ENCODE assay signal across 1 cellular context in the genomic region with DNA sequence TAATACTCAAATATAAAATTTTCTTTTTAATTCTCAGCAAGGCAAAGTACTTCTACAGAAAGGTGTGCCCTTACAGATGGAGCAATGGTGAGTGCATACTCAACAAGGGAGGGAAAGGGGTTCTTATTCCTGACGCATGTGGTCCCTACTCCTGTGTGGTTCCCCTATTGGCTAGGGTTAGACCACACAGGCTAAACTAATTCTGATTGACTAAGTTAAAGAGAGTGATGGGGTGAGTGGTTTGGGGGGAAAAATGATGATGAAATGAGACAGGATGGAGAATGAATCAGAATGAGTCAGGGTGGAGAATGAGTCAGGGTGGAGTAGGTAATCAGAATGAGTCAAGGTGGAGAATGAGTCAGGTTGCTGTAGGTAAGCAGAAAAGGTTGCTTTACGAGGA.
TF ChIP-seq lines count a peak whose summit lies in the region.

No MANE protein-coding gene starts in this region.

TF ChIP-seq in HEK293, 187 proteins besides CTCF, POLR2A, EP300 and RAD21 (continued from another document and continues in another):
- TF ChIP-seq, protein P1, sequence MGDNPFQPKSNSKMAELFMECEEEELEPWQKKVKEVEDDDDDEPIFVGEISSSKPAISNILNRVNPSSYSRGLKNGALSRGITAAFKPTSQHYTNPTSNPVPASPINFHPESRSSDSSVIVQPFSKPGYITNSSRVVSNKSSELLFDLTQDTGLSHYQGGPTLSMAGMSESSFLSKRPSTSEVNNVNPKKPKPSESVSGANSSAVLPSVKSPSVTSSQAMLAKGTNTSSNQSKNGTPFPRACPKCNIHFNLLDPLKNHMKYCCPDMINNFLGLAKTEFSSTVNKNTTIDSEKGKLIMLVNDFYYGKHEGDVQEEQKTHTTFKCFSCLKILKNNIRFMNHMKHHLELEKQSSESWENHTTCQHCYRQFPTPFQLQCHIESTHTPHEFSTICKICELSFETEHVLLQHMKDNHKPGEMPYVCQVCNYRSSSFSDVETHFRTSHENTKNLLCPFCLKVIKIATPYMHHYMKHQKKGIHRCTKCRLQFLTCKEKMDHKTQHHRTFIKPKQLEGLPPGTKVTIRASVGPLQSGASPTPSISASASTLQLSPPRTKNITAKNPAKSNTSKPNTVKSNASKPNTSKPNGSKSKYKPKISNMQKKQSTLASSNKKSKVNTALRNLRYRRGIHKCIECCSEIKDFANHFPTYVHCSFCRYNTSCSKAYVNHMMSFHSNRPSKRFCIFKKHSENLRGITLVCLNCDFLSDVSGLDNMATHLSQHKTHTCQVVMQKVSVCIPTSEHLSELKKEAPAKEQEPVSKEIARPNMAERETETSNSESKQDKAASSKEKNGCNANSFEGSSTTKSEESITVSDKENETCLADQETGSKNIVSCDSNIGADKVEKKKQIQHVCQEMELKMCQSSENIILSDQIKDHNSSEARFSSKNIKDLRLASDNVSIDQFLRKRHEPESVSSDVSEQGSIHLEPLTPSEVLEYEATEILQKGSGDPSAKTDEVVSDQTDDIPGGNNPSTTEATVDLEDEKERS (tag by site-specific recombination; IDR thresholded peaks at IDR 0.05): peak; percentile 76; the same call in 1 of the 2 replicates
- TF ChIP-seq ZNF621 (tag by site-specific recombination; IDR thresholded peaks at IDR 0.05) (no peak), ZNF394 (tag by site-specific recombination; IDR thresholded peaks at IDR 0.05; ENCODE audit: borderline replicate concordance) (no peak), ZNF555 (tag by site-specific recombination; conservative IDR thresholded peaks at IDR 0.05) (peak; percentile 19; the same call in 1 of the 2 replicates), OVOL3 (tag by site-specific recombination; IDR thresholded peaks at IDR 0.05) (no peak), ZNF391 (tag by site-specific recombination; IDR thresholded peaks at IDR 0.05; ENCODE audit: borderline replicate concordance, low read depth) (no peak), ZNF843 (tag by site-specific recombination; IDR thresholded peaks at IDR 0.05) (no peak), ZNF433 (tag by site-specific recombination; IDR thresholded peaks at IDR 0.05; ENCODE audit: low read depth) (no peak), RBAK (tag by site-specific recombination; IDR thresholded peaks at IDR 0.05) (peak; percentile 88), HOXD13 (CRISPR knock-in tag; IDR thresholded peaks at IDR 0.05; ENCODE audit: borderline replicate concordance) (no peak), KLF7 (tag by site-specific recombination; IDR thresholded peaks at IDR 0.05; ENCODE audit: borderline replicate concordance) (no peak), ZBTB1 (tag by site-specific recombination; IDR thresholded peaks at IDR 0.05) (no peak), ZNF514 (tag by site-specific recombination; IDR thresholded peaks at IDR 0.05) (no peak), ZNF830 (tag by site-specific recombination; IDR thresholded peaks at IDR 0.05; ENCODE audit: low read depth) (no peak), ZNF600 (tag by site-specific recombination; IDR thresholded peaks at IDR 0.05) (no peak), ZNF549 (tag by site-specific recombination; IDR thresholded peaks at IDR 0.05) (no peak), ZNF654 (tag by site-specific recombination; IDR thresholded peaks at IDR 0.05; ENCODE audit: low read depth) (no peak), ZNF112 (tag by site-specific recombination; IDR thresholded peaks at IDR 0.05) (0 out of 2 replicates have a peak, but pooled peaks have one; percentile 28), GLIS2 (tag by site-specific recombination; IDR thresholded peaks at IDR 0.05) (no peak), KLF16 (tag by site-specific recombination; IDR thresholded peaks at IDR 0.05) (no peak), ZNF677 (tag by site-specific recombination; IDR thresholded peaks at IDR 0.05) (no peak), ZNF223 (tag by site-specific recombination; IDR thresholded peaks at IDR 0.05) (no peak)
- TF ChIP-seq, protein P2, sequence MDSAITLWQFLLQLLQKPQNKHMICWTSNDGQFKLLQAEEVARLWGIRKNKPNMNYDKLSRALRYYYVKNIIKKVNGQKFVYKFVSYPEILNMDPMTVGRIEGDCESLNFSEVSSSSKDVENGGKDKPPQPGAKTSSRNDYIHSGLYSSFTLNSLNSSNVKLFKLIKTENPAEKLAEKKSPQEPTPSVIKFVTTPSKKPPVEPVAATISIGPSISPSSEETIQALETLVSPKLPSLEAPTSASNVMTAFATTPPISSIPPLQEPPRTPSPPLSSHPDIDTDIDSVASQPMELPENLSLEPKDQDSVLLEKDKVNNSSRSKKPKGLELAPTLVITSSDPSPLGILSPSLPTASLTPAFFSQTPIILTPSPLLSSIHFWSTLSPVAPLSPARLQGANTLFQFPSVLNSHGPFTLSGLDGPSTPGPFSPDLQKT (IDR thresholded peaks at IDR 0.05; ENCODE audit: borderline replicate concordance, low read depth, low read length): no peak
- TF ChIP-seq, protein P3, sequence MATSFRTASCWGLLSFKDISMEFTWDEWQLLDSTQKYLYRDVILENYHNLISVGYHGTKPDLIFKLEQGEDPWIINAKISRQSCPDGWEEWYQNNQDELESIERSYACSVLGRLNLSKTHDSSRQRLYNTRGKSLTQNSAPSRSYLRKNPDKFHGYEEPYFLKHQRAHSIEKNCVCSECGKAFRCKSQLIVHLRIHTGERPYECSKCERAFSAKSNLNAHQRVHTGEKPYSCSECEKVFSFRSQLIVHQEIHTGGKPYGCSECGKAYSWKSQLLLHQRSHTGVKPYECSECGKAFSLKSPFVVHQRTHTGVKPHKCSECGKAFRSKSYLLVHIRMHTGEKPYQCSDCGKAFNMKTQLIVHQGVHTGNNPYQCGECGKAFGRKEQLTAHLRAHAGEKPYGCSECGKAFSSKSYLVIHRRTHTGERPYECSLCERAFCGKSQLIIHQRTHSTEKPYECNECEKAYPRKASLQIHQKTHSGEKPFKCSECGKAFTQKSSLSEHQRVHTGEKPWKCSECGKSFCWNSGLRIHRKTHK (tag by site-specific recombination; IDR thresholded peaks at IDR 0.05): peak; percentile 56; the same call in 1 of the 2 replicates
- TF ChIP-seq, protein P4, sequence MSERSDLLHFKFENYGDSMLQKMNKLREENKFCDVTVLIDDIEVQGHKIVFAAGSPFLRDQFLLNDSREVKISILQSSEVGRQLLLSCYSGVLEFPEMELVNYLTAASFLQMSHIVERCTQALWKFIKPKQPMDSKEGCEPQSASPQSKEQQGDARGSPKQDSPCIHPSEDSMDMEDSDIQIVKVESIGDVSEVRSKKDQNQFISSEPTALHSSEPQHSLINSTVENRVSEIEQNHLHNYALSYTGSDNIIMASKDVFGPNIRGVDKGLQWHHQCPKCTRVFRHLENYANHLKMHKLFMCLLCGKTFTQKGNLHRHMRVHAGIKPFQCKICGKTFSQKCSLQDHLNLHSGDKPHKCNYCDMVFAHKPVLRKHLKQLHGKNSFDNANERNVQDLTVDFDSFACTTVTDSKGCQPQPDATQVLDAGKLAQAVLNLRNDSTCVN (tag by site-specific recombination; optimal IDR thresholded peaks at IDR 0.05): no peak
- TF ChIP-seq, protein P5, sequence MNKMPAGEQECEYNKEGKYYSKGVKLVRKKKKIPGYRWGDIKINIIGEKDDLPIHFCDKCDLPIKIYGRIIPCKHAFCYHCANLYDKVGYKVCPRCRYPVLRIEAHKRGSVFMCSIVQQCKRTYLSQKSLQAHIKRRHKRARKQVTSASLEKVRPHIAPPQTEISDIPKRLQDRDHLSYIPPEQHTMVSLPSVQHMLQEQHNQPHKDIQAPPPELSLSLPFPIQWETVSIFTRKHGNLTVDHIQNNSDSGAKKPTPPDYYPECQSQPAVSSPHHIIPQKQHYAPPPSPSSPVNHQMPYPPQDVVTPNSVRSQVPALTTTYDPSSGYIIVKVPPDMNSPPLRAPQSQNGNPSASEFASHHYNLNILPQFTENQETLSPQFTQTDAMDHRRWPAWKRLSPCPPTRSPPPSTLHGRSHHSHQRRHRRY (tag by site-specific recombination; IDR thresholded peaks at IDR 0.05): no peak
- TF ChIP-seq, protein P6, sequence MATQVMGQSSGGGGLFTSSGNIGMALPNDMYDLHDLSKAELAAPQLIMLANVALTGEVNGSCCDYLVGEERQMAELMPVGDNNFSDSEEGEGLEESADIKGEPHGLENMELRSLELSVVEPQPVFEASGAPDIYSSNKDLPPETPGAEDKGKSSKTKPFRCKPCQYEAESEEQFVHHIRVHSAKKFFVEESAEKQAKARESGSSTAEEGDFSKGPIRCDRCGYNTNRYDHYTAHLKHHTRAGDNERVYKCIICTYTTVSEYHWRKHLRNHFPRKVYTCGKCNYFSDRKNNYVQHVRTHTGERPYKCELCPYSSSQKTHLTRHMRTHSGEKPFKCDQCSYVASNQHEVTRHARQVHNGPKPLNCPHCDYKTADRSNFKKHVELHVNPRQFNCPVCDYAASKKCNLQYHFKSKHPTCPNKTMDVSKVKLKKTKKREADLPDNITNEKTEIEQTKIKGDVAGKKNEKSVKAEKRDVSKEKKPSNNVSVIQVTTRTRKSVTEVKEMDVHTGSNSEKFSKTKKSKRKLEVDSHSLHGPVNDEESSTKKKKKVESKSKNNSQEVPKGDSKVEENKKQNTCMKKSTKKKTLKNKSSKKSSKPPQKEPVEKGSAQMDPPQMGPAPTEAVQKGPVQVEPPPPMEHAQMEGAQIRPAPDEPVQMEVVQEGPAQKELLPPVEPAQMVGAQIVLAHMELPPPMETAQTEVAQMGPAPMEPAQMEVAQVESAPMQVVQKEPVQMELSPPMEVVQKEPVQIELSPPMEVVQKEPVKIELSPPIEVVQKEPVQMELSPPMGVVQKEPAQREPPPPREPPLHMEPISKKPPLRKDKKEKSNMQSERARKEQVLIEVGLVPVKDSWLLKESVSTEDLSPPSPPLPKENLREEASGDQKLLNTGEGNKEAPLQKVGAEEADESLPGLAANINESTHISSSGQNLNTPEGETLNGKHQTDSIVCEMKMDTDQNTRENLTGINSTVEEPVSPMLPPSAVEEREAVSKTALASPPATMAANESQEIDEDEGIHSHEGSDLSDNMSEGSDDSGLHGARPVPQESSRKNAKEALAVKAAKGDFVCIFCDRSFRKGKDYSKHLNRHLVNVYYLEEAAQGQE (tag by site-specific recombination; IDR thresholded peaks at IDR 0.05): no peak
- TF ChIP-seq, protein P7, sequence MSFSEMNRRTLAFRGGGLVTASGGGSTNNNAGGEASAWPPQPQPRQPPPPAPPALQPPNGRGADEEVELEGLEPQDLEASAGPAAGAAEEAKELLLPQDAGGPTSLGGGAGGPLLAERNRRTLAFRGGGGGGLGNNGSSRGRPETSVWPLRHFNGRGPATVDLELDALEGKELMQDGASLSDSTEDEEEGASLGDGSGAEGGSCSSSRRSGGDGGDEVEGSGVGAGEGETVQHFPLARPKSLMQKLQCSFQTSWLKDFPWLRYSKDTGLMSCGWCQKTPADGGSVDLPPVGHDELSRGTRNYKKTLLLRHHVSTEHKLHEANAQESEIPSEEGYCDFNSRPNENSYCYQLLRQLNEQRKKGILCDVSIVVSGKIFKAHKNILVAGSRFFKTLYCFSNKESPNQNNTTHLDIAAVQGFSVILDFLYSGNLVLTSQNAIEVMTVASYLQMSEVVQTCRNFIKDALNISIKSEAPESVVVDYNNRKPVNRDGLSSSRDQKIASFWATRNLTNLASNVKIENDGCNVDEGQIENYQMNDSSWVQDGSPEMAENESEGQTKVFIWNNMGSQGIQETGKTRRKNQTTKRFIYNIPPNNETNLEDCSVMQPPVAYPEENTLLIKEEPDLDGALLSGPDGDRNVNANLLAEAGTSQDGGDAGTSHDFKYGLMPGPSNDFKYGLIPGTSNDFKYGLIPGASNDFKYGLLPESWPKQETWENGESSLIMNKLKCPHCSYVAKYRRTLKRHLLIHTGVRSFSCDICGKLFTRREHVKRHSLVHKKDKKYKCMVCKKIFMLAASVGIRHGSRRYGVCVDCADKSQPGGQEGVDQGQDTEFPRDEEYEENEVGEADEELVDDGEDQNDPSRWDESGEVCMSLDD (tag by site-specific recombination; IDR thresholded peaks at IDR 0.05): no peak
- TF ChIP-seq, protein P8, sequence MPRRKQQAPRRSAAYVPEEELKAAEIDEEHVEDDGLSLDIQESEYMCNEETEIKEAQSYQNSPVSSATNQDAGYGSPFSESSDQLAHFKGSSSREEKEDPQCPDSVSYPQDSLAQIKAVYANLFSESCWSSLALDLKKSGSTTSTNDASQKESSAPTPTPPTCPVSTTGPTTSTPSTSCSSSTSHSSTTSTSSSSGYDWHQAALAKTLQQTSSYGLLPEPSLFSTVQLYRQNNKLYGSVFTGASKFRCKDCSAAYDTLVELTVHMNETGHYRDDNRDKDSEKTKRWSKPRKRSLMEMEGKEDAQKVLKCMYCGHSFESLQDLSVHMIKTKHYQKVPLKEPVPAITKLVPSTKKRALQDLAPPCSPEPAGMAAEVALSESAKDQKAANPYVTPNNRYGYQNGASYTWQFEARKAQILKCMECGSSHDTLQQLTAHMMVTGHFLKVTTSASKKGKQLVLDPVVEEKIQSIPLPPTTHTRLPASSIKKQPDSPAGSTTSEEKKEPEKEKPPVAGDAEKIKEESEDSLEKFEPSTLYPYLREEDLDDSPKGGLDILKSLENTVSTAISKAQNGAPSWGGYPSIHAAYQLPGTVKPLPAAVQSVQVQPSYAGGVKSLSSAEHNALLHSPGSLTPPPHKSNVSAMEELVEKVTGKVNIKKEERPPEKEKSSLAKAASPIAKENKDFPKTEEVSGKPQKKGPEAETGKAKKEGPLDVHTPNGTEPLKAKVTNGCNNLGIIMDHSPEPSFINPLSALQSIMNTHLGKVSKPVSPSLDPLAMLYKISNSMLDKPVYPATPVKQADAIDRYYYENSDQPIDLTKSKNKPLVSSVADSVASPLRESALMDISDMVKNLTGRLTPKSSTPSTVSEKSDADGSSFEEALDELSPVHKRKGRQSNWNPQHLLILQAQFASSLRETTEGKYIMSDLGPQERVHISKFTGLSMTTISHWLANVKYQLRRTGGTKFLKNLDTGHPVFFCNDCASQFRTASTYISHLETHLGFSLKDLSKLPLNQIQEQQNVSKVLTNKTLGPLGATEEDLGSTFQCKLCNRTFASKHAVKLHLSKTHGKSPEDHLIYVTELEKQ (tag by site-specific recombination; IDR thresholded peaks at IDR 0.05; ENCODE audit: borderline replicate concordance): peak; percentile 61; the same call in 1 of the 2 replicates
- TF ChIP-seq, protein P9, sequence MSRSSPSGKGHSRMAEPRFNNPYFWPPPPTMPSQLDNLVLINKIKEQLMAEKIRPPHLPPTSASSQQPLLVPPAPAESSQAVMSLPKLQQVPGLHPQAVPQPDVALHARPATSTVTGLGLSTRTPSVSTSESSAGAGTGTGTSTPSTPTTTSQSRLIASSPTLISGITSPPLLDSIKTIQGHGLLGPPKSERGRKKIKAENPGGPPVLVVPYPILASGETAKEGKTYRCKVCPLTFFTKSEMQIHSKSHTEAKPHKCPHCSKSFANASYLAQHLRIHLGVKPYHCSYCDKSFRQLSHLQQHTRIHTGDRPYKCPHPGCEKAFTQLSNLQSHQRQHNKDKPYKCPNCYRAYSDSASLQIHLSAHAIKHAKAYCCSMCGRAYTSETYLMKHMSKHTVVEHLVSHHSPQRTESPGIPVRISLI (tag by site-specific recombination; IDR thresholded peaks at IDR 0.05): no peak
